In the genomic region with DNA sequence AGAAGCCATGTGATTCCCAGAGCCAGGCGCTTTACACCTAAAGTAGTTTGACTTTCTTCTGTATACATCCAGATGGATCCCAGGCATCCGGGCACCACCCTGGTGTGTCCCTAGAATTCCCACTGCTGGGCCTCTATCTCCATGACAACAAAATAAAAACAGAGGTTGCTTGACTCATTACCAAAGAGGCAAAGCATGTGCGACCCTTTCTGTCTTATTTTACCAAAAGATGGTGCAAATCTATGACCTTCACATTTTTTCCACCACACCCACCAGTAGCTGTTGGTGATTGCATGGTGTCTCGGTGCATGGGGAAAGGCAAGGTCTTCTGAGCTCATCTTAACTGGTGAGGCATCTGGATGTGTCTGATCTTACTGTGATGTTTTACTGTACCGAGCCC, we compare ENCODE assay signal across 18 cellular contexts. TPM values are rescaled to one million over a fixed set of nuclear protein-coding genes. Genes with fewer than 3 reads are reported as not detected.
A peak's percentile ranks its signal among the peaks of the same experiment; 100 is the strongest.
DNase-seq lines count a peak whose midpoint lies in the region; ATAC-seq and FAIRE-seq lines count a peak whose summit lies in the region.
"Had no signal": no experiment of that assay in that cellular context is flagged by ENCODE, and none has a peak within 500 bp of the region (broad histone marks: within the 10 kb centered on the region; RNA-seq: fewer than 3 reads in every experiment).

No MANE protein-coding gene starts in this region.

- no peak overlapping the region for H3K9ac ChIP-seq in rectal smooth muscle tissue (ENCODE audit: low read length)
- H3K9ac ChIP-seq: neural progenitor cell had no signal

- peaks cover 2 to 12% of the 10 kb centered on the region in 2 donors for H3K36me3 Mint-ChIP-seq in activated T-cell treated with anti-CD3 and anti-CD28 coated beads, Interleukin-2, amount 50 U/mL, for 72 hours (ENCODE audit: insufficient read depth in 2 of 2)
- peaks cover 62% of the 10 kb centered on the region for H3K36me3 Mint-ChIP-seq in activated T-helper 2 cell treated with anti-CD3 and anti-CD28 coated beads, Interferon-gamma antibody, Interleukin-2, Interleukin-4, amounts not matched to agents 10 μg/mL and 5 μg/mL and 100 μg/mL, durations not matched to agents 14 hours and 24 hours and 36 hours (ENCODE audit: low read depth)

- H3K4me3 ChIP-seq in rectal smooth muscle tissue (ENCODE audit: low read length) = no peak overlapping the region
- H3K4me3 ChIP-seq: neural progenitor cell, SJCRH30, vagina had no signal

- H3K27me3 Mint-ChIP-seq in activated T-cell treated with anti-CD3 and anti-CD28 coated beads, Interleukin-2, amount 50 U/mL, for 72 hours (ENCODE audit: low read depth) = no peaks in the 10 kb centered on the region
- no peaks in the 10 kb centered on the region for H3K27me3 Mint-ChIP-seq in activated T-helper 2 cell treated with anti-CD3 and anti-CD28 coated beads, Interferon-gamma antibody, Interleukin-2, Interleukin-4, amounts not matched to agents 10 μg/mL and 5 μg/mL and 100 μg/mL, durations not matched to agents 14 hours and 24 hours and 36 hours (ENCODE audit: low read depth)

- no peak overlapping the region for H3K4me3 Mint-ChIP-seq in activated T-cell treated with anti-CD3 and anti-CD28 coated beads, Interleukin-2, amount 50 U/mL, for 72 hours
- no peak overlapping the region for H3K4me3 Mint-ChIP-seq in activated T-helper 2 cell treated with anti-CD3 and anti-CD28 coated beads, Interferon-gamma antibody, Interleukin-2, Interleukin-4, amounts not matched to agents 10 μg/mL and 5 μg/mL and 100 μg/mL, durations not matched to agents 14 hours and 24 hours and 36 hours (ENCODE audit: low read depth)
- H3K4me3 Mint-ChIP-seq: H9, neural progenitor cell had no signal

- H3K27ac Mint-ChIP-seq in activated T-cell treated with anti-CD3 and anti-CD28 coated beads, Interleukin-2, amount 50 U/mL, for 72 hours = peak overlapping the region; percentile 19
- H3K27ac Mint-ChIP-seq in activated T-helper 2 cell treated with anti-CD3 and anti-CD28 coated beads, Interferon-gamma antibody, Interleukin-2, Interleukin-4, amounts not matched to agents 10 μg/mL and 5 μg/mL and 100 μg/mL, durations not matched to agents 14 hours and 24 hours and 36 hours = no peak overlapping the region
- H3K27ac Mint-ChIP-seq: H9, neural progenitor cell had no signal

- peaks cover 3% of the 10 kb centered on the region for H3K36me3 ChIP-seq in rectal smooth muscle tissue (ENCODE audit: control insufficient read depth, insufficient read depth, low read length)
- H3K36me3 ChIP-seq: neural progenitor cell had no signal

- no peak for DNase-seq in activated T-cell treated with anti-CD3 and anti-CD28 coated beads, Interleukin-2, amount 50 U/mL, for 72 hours
- no peak for DNase-seq in activated T-cell treated with anti-CD3 and anti-CD28 coated beads, Interleukin-2, amount 50 U/mL, for 1 hour
- peak; percentile 32 for DNase-seq in NCI-H226
- peak; percentile 3 for DNase-seq in fibroblast of the conjunctiva (ENCODE audit: low read depth)
- no peak for DNase-seq in RCC 7860 (ENCODE audit: low spot score)
- no peak for DNase-seq in GDM1 (lab: John Stamatoyannopoulos, UW)
- DNase-seq in activated T-helper 2 cell treated with anti-CD3 and anti-CD28 coated beads, Interferon-gamma antibody, Interleukin-2, Interleukin-4, amounts not matched to agents 10 μg/mL and 5 μg/mL and 100 μg/mL, durations not matched to agents 14 hours and 24 hours and 36 hours (ENCODE audit: low spot score) = no peak
- DNase-seq: caudate nucleus; DMS79 treated with DMSO at 0.1 percent for 48 hours; H9; NCI-H1105 treated with DMSO at 0.1 percent for 48 hours; NCI-H748 treated with DMSO at 0.1 percent for 48 hours; SJCRH30; stimulated activated CD8-positive, alpha-beta memory T cell treated with anti-CD3 and anti-CD28 coated beads, Interleukin-4, amount 100 ng/mL, for 48 hours; WERI-Rb-1 had no signal

- FAIRE-seq in RCC 7860 (lab: Jason Lieb, UNC) = no peak

- peaks cover 14% of the 10 kb centered on the region for H3K4me1 ChIP-seq in rectal smooth muscle tissue (ENCODE audit: control insufficient read depth, insufficient read depth, low read length)
- H3K4me1 ChIP-seq: neural progenitor cell, SJCRH30 had no signal

- H3K4me1 Mint-ChIP-seq in activated T-cell treated with anti-CD3 and anti-CD28 coated beads, Interleukin-2, amount 50 U/mL, for 72 hours (ENCODE audit: low read depth) = no peaks in the 10 kb centered on the region
- peaks cover 4% of the 10 kb centered on the region for H3K4me1 Mint-ChIP-seq in activated T-helper 2 cell treated with anti-CD3 and anti-CD28 coated beads, Interferon-gamma antibody, Interleukin-2, Interleukin-4, amounts not matched to agents 10 μg/mL and 5 μg/mL and 100 μg/mL, durations not matched to agents 14 hours and 24 hours and 36 hours (ENCODE audit: low read depth)

- ATAC-seq in activated T-cell treated with anti-CD3 and anti-CD28 coated beads, Interleukin-2, amount 50 U/mL, for 72 hours (replicated peaks in 1 of 2) = peak; percentile 44 to 47

- peak overlapping the region; percentile 48 for H3K27ac ChIP-seq in rectal smooth muscle tissue (ENCODE audit: low read depth, low read length)
- H3K27ac ChIP-seq: neural progenitor cell, SJCRH30, vagina, WERI-Rb-1 had no signal

- H3K27me3 ChIP-seq in rectal smooth muscle tissue (ENCODE audit: control insufficient read depth, insufficient read depth, low read length) = no peaks in the 10 kb centered on the region
- H3K27me3 ChIP-seq: neural progenitor cell, SJCRH30, vagina had no signal

- intact Hi-C loops in activated T-helper 2 cell treated with anti-CD3 and anti-CD28 coated beads, Interferon-gamma antibody, Interleukin-2, Interleukin-4, amounts not matched to agents 10 μg/mL and 5 μg/mL and 100 μg/mL, durations not matched to agents 14 hours and 24 hours and 36 hours (cut with micrococcal nuclease) = no loop called here

- H3K9me3 Mint-ChIP-seq in activated T-cell treated with anti-CD3 and anti-CD28 coated beads, Interleukin-2, amount 50 U/mL, for 72 hours = no peaks in the 10 kb centered on the region
- H3K9me3 Mint-ChIP-seq in activated T-helper 2 cell treated with anti-CD3 and anti-CD28 coated beads, Interferon-gamma antibody, Interleukin-2, Interleukin-4, amounts not matched to agents 10 μg/mL and 5 μg/mL and 100 μg/mL, durations not matched to agents 14 hours and 24 hours and 36 hours = no peaks in the 10 kb centered on the region
- H3K9me3 Mint-ChIP-seq: H9, neural progenitor cell had no signal

RNA-seq across cellular contexts. Expression of gene VAPB, which starts 27.5 kb away (rescaled TPM):
- 10 to 100 TPM; 45.8 to 55.3 TPM for total RNA-seq in activated T-cell treated with anti-CD3 and anti-CD28 coated beads, Interleukin-2, amount 50 U/mL, for 72 hours
- total RNA-seq in activated T-helper 2 cell treated with anti-CD3 and anti-CD28 coated beads, Interferon-gamma antibody, Interleukin-2, Interleukin-4, amounts not matched to agents 10 μg/mL and 5 μg/mL and 100 μg/mL, durations not matched to agents 14 hours and 24 hours and 36 hours = 35.6 and 36.2 TPM in 2 replicates

RNA-seq across cellular contexts. Expression of gene RAB22A, which starts 52.0 kb away (rescaled TPM):
- total RNA-seq in activated T-cell treated with anti-CD3 and anti-CD28 coated beads, Interleukin-2, amount 50 U/mL, for 72 hours = 10 to 100 TPM; 12.3 to 13.2 TPM
- total RNA-seq in activated T-helper 2 cell treated with anti-CD3 and anti-CD28 coated beads, Interferon-gamma antibody, Interleukin-2, Interleukin-4, amounts not matched to agents 10 μg/mL and 5 μg/mL and 100 μg/mL, durations not matched to agents 14 hours and 24 hours and 36 hours = 16.0 and 16.3 TPM in 2 replicates

Comparison
In these comparisons a context has a peak if more than half of its experiments do, and no peak if none do; other contexts are left out.
1. DNase-seq: peak in NCI-H226 (single experiment) and fibroblast of the conjunctiva (single experiment); none in activated T-cell treated with anti-CD3 and anti-CD28 coated beads, Interleukin-2, amount 50 U/mL, for 72 hours (0 of 2), activated T-cell treated with anti-CD3 and anti-CD28 coated beads, Interleukin-2, amount 50 U/mL, for 1 hour (single experiment), RCC 7860 (single experiment), GDM1 (single experiment) and activated T-helper 2 cell treated with anti-CD3 and anti-CD28 coated beads, Interferon-gamma antibody, Interleukin-2, Interleukin-4, amounts not matched to agents 10 μg/mL and 5 μg/mL and 100 μg/mL, durations not matched to agents 14 hours and 24 hours and 36 hours (single experiment).